Comparison of ENCODE assay signal across 8 cellular contexts in the genomic region with DNA sequence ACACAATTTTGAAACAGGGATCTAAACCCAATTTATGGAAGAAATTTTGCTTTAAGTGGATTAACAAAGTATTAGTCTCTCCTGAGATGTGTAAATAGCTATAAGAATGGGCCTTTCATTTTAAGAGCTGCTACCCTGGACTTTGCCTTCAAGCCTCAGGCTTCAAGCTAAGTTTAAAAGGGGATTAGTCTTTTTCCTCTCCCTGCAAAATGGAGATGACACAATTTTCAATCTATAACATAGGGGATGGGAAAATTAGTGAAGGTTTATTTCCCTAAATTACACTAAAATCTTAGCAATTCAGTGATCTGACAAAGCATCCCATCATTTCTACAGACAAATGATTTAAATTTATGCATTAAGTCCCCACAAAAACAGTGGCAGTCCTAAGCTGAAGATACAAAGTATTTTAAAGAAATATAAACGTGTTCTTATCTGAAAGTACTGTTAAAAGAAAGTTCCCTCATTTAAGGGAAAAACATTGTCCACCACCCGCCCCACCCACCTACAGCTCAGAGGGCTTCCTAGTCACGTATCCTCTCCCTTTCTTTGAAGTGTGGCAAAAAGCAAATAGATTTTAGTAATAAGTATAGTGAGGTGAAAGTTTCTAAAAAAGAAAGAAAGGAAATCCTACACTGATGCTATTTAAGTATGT. TPM values are rescaled to one million over a fixed set of nuclear protein-coding genes. Genes with fewer than 3 reads are reported as not detected.
DNase-seq lines count a peak whose midpoint lies in the region; ATAC-seq, FAIRE-seq and TF ChIP-seq lines count a peak whose summit lies in the region.

No MANE protein-coding gene starts in this region.

- H3K27me3 Mint-ChIP-seq in progenitor cell of endocrine pancreas, result no peaks in the 10 kb centered on the region

- peak overlapping the region; percentile 16 for H3K4me3 Mint-ChIP-seq in progenitor cell of endocrine pancreas (ENCODE audit: low read depth)

- H3K27ac Mint-ChIP-seq in progenitor cell of endocrine pancreas, result peak overlapping the region; percentile 73

- peak; percentile 53 for FAIRE-seq in GM19239 (lab: Jason Lieb, UNC)

- no peaks in the 10 kb centered on the region for H3K9me3 Mint-ChIP-seq in progenitor cell of endocrine pancreas (ENCODE audit: low read depth)

- DNase-seq in GM19239 (ENCODE audit: insufficient read length, low spot score), result no peak
- DNase-seq in activated CD4-positive, alpha-beta T cell treated with anti-CD3 and anti-CD28 coated beads, Interleukin-2, amount 50 U/mL, for 4 hours, result peak; percentile 21 to 22
- no peak for DNase-seq in progenitor cell of endocrine pancreas (ENCODE audit: low spot score, unreplicated experiment)
- DNase-seq in omental fat pad (ENCODE audit: low spot score), result no peak
- DNase-seq in putamen (ENCODE audit: low spot score), result no peak
- no peak for DNase-seq in SHP77 treated with DMSO at 0.1 percent for 48 hours (lab: John Stamatoyannopoulos, UW)
- no peak for DNase-seq in dermis blood vessel endothelial cell

- TF ChIP-seq CTCF in progenitor cell of endocrine pancreas (IDR thresholded peaks at IDR 0.05; ENCODE audit: unreplicated experiment) (no peak), omental fat pad (IDR thresholded peaks at IDR 0.05) (no peak)

- ATAC-seq in HG02885 (IDR thresholded peaks at IDR 0.05; ENCODE audit: poor library complexity, unreplicated experiment) (peak; percentile 62), omental fat pad (ENCODE audit: low FRiP score) (no peak)

- H3K36me3 Mint-ChIP-seq in progenitor cell of endocrine pancreas (ENCODE audit: insufficient read depth), result peaks cover 3% of the 10 kb centered on the region

- H3K4me1 Mint-ChIP-seq in progenitor cell of endocrine pancreas (ENCODE audit: low read depth), result peaks cover 68% of the 10 kb centered on the region

RNA-seq across cellular contexts. Expression of a gene that starts 14.5 kb away (rescaled TPM):
- total RNA-seq in progenitor cell of endocrine pancreas (24.9 and 26.9 TPM in 2 replicates), omental fat pad (10 to 100 TPM; 29.1 to 47.2 (median 38.5) TPM), dermis blood vessel endothelial cell (110 and 119 TPM in 2 replicates)

Comparison
In these comparisons a context has a peak if more than half of its experiments do, and no peak if none do; other contexts are left out.
1. DNase-seq: peak in activated CD4-positive, alpha-beta T cell treated with anti-CD3 and anti-CD28 coated beads, Interleukin-2, amount 50 U/mL, for 4 hours (2 of 2); none in GM19239 (single experiment), progenitor cell of endocrine pancreas (single experiment), omental fat pad (single experiment), putamen (single experiment), SHP77 treated with DMSO at 0.1 percent for 48 hours (single experiment) and dermis blood vessel endothelial cell (single experiment).